ENCODE assay signal across 2 cellular contexts in the genomic region with DNA sequence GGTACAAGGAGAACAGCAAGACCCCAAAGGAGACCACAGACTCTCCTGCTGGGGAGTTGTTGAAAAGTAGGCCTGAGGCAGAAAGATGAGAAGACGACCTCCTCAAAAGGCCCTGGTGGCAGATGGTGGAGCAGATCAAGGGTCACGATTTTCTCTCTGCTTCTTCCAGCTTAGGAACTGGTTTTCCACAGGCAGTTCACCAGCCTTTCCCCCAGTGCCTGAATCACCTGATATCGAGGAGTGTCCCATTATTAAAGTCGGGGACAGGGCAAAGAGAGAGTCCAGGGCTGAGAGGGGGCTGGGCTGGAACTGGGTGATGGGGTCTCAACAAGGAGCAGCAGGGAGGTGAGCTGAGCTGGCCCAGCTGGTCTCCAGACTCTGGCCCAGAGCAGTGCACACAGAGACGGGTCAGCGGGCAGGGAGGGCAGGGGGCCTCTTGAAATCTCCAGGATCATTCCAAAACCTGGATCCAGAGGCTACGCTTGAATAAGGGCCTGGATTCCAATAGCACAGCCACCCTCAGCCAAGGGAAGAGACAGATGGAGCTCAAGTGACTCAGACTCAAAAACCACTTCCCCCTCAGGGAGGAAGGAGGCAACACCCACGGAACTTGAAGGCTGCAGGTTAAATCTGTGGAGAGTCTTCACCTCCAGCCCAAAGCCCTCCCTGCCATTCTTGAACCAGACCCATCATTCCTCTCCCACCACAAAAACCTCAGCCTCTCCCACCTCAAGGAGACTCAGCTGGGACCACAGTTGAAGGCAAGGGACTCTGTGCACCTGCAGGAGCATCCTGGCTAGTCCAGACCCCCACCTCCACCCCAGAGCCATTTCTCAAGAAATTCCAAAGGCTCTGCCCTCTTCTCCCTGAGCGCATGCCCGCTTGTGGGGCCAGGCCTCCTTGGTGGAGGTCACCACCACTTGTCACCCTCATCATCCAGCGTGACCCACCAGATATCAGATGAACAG.
TF ChIP-seq lines count a peak whose summit lies in the region.

A gene with protein sequence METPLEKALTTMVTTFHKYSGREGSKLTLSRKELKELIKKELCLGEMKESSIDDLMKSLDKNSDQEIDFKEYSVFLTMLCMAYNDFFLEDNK (minus strand): TSS at position 541 of the 968 bp plus-strand sequence. CDS start 743 bp downstream, outside the sequence.

TF ChIP-seq in HEK293, 187 proteins besides CTCF, POLR2A, EP300 and RAD21 (continued from another document):
- TF ChIP-seq, protein P1, sequence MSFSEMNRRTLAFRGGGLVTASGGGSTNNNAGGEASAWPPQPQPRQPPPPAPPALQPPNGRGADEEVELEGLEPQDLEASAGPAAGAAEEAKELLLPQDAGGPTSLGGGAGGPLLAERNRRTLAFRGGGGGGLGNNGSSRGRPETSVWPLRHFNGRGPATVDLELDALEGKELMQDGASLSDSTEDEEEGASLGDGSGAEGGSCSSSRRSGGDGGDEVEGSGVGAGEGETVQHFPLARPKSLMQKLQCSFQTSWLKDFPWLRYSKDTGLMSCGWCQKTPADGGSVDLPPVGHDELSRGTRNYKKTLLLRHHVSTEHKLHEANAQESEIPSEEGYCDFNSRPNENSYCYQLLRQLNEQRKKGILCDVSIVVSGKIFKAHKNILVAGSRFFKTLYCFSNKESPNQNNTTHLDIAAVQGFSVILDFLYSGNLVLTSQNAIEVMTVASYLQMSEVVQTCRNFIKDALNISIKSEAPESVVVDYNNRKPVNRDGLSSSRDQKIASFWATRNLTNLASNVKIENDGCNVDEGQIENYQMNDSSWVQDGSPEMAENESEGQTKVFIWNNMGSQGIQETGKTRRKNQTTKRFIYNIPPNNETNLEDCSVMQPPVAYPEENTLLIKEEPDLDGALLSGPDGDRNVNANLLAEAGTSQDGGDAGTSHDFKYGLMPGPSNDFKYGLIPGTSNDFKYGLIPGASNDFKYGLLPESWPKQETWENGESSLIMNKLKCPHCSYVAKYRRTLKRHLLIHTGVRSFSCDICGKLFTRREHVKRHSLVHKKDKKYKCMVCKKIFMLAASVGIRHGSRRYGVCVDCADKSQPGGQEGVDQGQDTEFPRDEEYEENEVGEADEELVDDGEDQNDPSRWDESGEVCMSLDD (tag by site-specific recombination; IDR thresholded peaks at IDR 0.05), result no peak
- TF ChIP-seq ZNF350 (tag by site-specific recombination; IDR thresholded peaks at IDR 0.05), result no peak
- TF ChIP-seq ZEB2 (tag by site-specific recombination; IDR thresholded peaks at IDR 0.05), result no peak
- peak; percentile 51; the same call in 1 of the 2 replicates for TF ChIP-seq ZFHX2 (tag by site-specific recombination; conservative IDR thresholded peaks at IDR 0.05)
- no peak for TF ChIP-seq SP3 (tag by site-specific recombination; IDR thresholded peaks at IDR 0.05)
- TF ChIP-seq ZNF548 (tag by site-specific recombination; IDR thresholded peaks at IDR 0.05), result no peak
- TF ChIP-seq SP2 (tag by site-specific recombination; IDR thresholded peaks at IDR 0.05), result no peak
- no peak for TF ChIP-seq ZNF221 (tag by site-specific recombination; IDR thresholded peaks at IDR 0.05; ENCODE audit: borderline replicate concordance)
- no peak for TF ChIP-seq KLF10 (tag by site-specific recombination; IDR thresholded peaks at IDR 0.05)
- TF ChIP-seq ZNF138 (tag by site-specific recombination; IDR thresholded peaks at IDR 0.05; ENCODE audit: borderline replicate concordance), result no peak
- TF ChIP-seq, protein P2, sequence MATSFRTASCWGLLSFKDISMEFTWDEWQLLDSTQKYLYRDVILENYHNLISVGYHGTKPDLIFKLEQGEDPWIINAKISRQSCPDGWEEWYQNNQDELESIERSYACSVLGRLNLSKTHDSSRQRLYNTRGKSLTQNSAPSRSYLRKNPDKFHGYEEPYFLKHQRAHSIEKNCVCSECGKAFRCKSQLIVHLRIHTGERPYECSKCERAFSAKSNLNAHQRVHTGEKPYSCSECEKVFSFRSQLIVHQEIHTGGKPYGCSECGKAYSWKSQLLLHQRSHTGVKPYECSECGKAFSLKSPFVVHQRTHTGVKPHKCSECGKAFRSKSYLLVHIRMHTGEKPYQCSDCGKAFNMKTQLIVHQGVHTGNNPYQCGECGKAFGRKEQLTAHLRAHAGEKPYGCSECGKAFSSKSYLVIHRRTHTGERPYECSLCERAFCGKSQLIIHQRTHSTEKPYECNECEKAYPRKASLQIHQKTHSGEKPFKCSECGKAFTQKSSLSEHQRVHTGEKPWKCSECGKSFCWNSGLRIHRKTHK (tag by site-specific recombination; IDR thresholded peaks at IDR 0.05), result no peak
- TF ChIP-seq, protein P3, sequence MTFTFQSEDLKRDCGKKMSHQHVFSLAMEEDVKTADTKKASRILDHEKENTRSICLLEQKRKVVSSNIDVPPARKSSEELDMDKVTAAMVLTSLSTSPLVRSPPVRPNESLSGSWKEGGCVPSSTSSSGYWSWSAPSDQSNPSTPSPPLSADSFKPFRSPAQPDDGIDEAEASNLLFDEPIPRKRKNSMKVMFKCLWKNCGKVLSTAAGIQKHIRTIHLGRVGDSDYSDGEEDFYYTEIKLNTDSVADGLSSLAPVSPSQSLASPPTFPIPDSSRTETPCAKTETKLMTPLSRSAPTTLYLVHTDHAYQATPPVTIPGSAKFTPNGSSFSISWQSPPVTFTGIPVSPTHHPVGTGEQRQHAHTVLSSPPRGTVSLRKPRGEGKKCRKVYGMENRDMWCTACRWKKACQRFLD (tag by site-specific recombination; IDR thresholded peaks at IDR 0.05), result no peak
- TF ChIP-seq ZNF311 (tag by site-specific recombination; IDR thresholded peaks at IDR 0.05; ENCODE audit: borderline replicate concordance), result no peak
- TF ChIP-seq OSR2 (tag by site-specific recombination; IDR thresholded peaks at IDR 0.05), result no peak
- TF ChIP-seq ZNF707 (tag by site-specific recombination; IDR thresholded peaks at IDR 0.05), result no peak
- TF ChIP-seq ZNF777 (tag by site-specific recombination; IDR thresholded peaks at IDR 0.05; ENCODE audit: borderline replicate concordance), result no peak

TF ChIP-seq in SK-N-SH treated with all-trans-retinoic acid at 6 μM for 48 hours, 23 proteins besides CTCF, POLR2A, EP300 and RAD21 (continued from another document):
- TF ChIP-seq, protein P4, sequence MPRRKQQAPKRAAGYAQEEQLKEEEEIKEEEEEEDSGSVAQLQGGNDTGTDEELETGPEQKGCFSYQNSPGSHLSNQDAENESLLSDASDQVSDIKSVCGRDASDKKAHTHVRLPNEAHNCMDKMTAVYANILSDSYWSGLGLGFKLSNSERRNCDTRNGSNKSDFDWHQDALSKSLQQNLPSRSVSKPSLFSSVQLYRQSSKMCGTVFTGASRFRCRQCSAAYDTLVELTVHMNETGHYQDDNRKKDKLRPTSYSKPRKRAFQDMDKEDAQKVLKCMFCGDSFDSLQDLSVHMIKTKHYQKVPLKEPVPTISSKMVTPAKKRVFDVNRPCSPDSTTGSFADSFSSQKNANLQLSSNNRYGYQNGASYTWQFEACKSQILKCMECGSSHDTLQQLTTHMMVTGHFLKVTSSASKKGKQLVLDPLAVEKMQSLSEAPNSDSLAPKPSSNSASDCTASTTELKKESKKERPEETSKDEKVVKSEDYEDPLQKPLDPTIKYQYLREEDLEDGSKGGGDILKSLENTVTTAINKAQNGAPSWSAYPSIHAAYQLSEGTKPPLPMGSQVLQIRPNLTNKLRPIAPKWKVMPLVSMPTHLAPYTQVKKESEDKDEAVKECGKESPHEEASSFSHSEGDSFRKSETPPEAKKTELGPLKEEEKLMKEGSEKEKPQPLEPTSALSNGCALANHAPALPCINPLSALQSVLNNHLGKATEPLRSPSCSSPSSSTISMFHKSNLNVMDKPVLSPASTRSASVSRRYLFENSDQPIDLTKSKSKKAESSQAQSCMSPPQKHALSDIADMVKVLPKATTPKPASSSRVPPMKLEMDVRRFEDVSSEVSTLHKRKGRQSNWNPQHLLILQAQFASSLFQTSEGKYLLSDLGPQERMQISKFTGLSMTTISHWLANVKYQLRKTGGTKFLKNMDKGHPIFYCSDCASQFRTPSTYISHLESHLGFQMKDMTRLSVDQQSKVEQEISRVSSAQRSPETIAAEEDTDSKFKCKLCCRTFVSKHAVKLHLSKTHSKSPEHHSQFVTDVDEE (CRISPR knock-in tag; IDR thresholded peaks at IDR 0.05), result no peak
